ENCODE assay signal across 30 cellular contexts in the genomic region with DNA sequence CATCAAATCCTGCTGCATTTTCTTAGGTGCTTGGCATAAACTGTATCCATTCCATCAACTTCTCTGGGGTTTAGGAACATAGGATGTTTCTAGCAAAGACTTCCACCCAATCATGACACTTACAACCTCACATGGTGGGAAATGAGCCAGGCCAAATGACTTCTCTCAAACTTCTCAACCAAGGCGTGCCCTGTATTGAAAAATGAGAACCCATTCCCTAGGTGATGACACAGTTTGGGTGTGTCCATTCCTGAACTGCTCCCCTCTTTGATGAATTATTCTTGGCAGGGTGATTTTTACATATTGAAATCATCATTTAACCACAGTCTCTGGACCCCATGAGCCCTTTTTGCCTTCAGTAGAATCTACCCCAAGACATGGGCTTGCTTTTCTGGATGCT.
A peak's percentile ranks its signal among the peaks of the same experiment; 100 is the strongest.
DNase-seq lines count a peak whose midpoint lies in the region; ATAC-seq and TF ChIP-seq lines count a peak whose summit lies in the region.
"Had no signal": no experiment of that assay in that cellular context is flagged by ENCODE, and none has a peak within 500 bp of the region (broad histone marks: within the 10 kb centered on the region; RNA-seq: fewer than 3 reads in every experiment).

No MANE protein-coding gene starts in this region.

- TF ChIP-seq CTCF in omental fat pad (IDR thresholded peaks at IDR 0.05), result no peak

- DNase-seq in A172 (ENCODE audit: low spot score), result peak; percentile 51
- peak; percentile 24 for DNase-seq in MG63
- no peak for DNase-seq in omental fat pad (ENCODE audit: low spot score)
- DNase-seq in NCI-H345 (lab: John Stamatoyannopoulos, UW), result no peak
- no peak for DNase-seq in stimulated activated CD4-positive, alpha-beta T cell treated with anti-CD3 and anti-CD28 coated beads, Interleukin-4, amount 100 ng/mL, for 1 hour
- no peak for DNase-seq in NCI-H1092 (lab: John Stamatoyannopoulos, UW)
- DNase-seq: 8988T; activated CD4-positive, alpha-beta memory T cell treated with anti-CD3 and anti-CD28 coated beads, Interleukin-2, amount 10 ng/mL, durations not matched to agents 7 days and 5 days; activated CD4-positive, CD25-positive, alpha-beta regulatory T cell treated with anti-CD3 and anti-CD28 coated beads, Interleukin-2, amount 50 U/mL, for 72 hours; aorta; CD8-positive, alpha-beta T cell; dermis blood vessel endothelial cell; heart right ventricle; MM.1S; NCI-H1417; NCI-H2081; NCI-H2227 treated with DMSO at 0.1 percent for 48 hours; NCI-H69; nephron progenitor cell; pancreas; spleen; stimulated activated CD4-positive, alpha-beta T cell treated with anti-CD3 and anti-CD28 coated beads, Interleukin-2, amount 100 ng/mL, for 48 hours; substantia nigra; T-helper 17 cell had no signal

- H3K36me3 ChIP-seq in MG63, result no peaks in the 10 kb centered on the region
- H3K36me3 ChIP-seq: heart right ventricle, pancreas, spleen had no signal

- peak; percentile 80 for ATAC-seq in esophagus mucosa
- peak; percentile 64 for ATAC-seq in omental fat pad (ENCODE audit: low FRiP score)
- no peak for ATAC-seq in HG03095 (IDR thresholded peaks at IDR 0.05; ENCODE audit: unreplicated experiment)
- ATAC-seq: CD8-positive, alpha-beta T cell; heart right ventricle; K562; pancreas; stimulated activated effector memory CD8-positive, alpha-beta T cell treated with anti-CD3 and anti-CD28 coated beads, Interleukin-12 subunit alpha, Interleukin-12 subunit beta, amount 100 ng/mL, for 72 hours; T-helper 17 cell had no signal

- H3K9me3 ChIP-seq in MG63, result no peaks in the 10 kb centered on the region
- H3K9me3 ChIP-seq: pancreas had no signal

- H3K27me3 ChIP-seq in MG63, result no peaks in the 10 kb centered on the region
- H3K27me3 ChIP-seq: heart right ventricle, pancreas, spleen had no signal

- no peak overlapping the region for H3K4me3 ChIP-seq in MG63
- H3K4me3 ChIP-seq: heart right ventricle, K562, lung, pancreas, SK-N-MC, spleen had no signal

Comparison
In these comparisons a context has a peak if more than half of its experiments do, and no peak if none do; other contexts are left out.
1. DNase-seq: peak in A172 (single experiment) and MG63 (single experiment); none in omental fat pad (single experiment), NCI-H345 (single experiment), stimulated activated CD4-positive, alpha-beta T cell treated with anti-CD3 and anti-CD28 coated beads, Interleukin-4, amount 100 ng/mL, for 1 hour (single experiment) and NCI-H1092 (single experiment).